1 cellular context compared by ENCODE assay signal in genomic region chrX:16999275-16999674, GRCh38.
A peak's percentile ranks its signal among the peaks of the same experiment; 100 is the strongest.
TF ChIP-seq lines count a peak whose summit lies in the region.

No MANE protein-coding gene starts in this region.

TF ChIP-seq in K562, 482 proteins besides CTCF, POLR2A, EP300 and RAD21 (continued from another document):
- TF ChIP-seq ZNF140 (CRISPR knock-in tag; IDR thresholded peaks at IDR 0.05) (no peak), ZNF133 (CRISPR knock-in tag; IDR thresholded peaks at IDR 0.05) (no peak), ZNF134 (CRISPR knock-in tag; conservative IDR thresholded peaks at IDR 0.05) (no peak), MCM5 (IDR thresholded peaks at IDR 0.05; ENCODE audit: low read depth) (no peak), ZBTB26 (CRISPR knock-in tag; IDR thresholded peaks at IDR 0.05) (no peak), ZNF316 (IDR thresholded peaks at IDR 0.05) (peak; percentile 27; the same call in 1 of the 2 replicates), HDAC3 (IDR thresholded peaks at IDR 0.05; ENCODE audit: borderline replicate concordance, partially characterized antibody) (no peak), NFIC (IDR thresholded peaks at IDR 0.05) (0 out of 2 replicates have a peak, but pooled peaks have one; percentile 15), ZNF717 (CRISPR knock-in tag; IDR thresholded peaks at IDR 0.05) (no peak), RBM17 (IDR thresholded peaks at IDR 0.05; ENCODE audit: borderline replicate concordance, low read depth, low read length) (no peak), HDAC8 (tag; IDR thresholded peaks at IDR 0.05) (no peak), ZKSCAN3 (CRISPR knock-in tag; IDR thresholded peaks at IDR 0.05) (no peak)
